21 cellular contexts compared by ENCODE assay signal in the genomic region with DNA sequence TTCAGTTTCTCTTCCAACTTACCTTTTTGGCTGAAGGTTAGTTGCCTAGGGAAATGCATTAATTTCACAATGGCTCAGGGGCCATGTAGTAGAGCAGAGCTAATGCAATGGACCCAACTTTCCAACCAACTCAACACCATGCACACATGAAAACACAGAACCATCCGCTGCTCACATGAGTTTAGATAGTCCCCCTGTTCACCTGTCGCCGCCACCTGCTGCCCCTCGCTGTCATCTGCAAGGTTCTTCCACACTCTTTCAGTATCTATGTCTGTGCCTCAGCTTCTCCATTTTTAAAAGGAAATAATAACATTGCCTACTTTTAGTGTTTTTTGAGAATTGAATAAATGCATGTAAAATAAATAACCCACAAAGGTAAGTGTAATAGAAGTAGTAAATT.
"Had no signal": no experiment of that assay in that cellular context is flagged by ENCODE, and none has a peak within 500 bp of the region (broad histone marks: within the 10 kb centered on the region; RNA-seq: fewer than 3 reads in every experiment).

No MANE protein-coding gene starts in this region.

- FAIRE-seq: HepG2 had no signal

- H3K4me2 ChIP-seq: SK-N-SH had no signal

- H3K27ac ChIP-seq: RWPE1 had no signal

- DNase-seq: IMR-90, Karpas-422, KG1, MM.1S, NCI-H1092 treated with DMSO at 0.1 percent for 48 hours, NCI-H1436, NCI-H187, NCI-H2029, NCI-H2081 treated with DMSO at 0.1 percent for 48 hours, NCI-H2171, NCI-H226, NCI-H510A, NCI-H524 treated with DMSO at 0.1 percent for 48 hours, NCI-H774, SHP77, SK-N-SH, SW 1271 had no signal

- H3K9me3 ChIP-seq: SK-N-SH had no signal

- ATAC-seq: HepG2, Panc1, PC-3 had no signal

- H3K9me2 ChIP-seq: SK-N-SH had no signal

- H3K9ac ChIP-seq: SK-N-SH had no signal
